Comparison of ENCODE assay signal across 9 cellular contexts in the genomic region with DNA sequence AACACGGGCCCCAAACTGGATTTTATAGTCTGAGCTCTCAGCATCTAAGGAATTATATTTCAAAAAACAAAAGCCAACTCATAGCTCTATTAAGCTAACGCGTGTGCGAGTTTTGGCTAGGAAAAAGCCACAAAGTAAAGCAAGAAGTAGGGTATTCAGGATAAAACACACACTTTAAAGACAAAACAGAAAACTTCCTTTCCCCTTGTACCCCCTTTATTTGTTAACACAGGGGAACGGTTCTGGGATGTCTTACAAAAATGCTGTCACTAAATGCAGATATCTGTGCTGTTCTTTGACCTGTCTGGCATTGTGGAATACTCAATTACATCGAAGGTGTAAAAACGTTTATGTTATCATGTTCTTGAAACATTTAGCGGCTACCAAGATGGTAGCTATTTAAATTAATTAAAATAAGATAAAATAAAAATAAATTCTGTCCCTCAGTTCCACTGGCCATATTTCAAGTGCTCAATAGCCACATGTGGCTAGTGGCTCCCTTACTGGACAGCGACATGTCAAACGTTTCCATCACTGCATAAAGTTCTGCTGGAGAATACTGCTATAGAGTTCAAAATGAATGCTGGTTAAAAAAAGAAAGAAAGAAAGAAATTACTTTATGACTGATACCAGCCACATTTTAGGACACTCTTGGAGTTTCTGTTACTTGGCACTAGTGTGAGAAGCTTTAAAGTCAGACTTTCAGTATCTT. TPM values are rescaled to one million over a fixed set of nuclear protein-coding genes. Genes with fewer than 3 reads are reported as not detected.
DNase-seq lines count a peak whose midpoint lies in the region; TF ChIP-seq lines count a peak whose summit lies in the region.
"Had no signal": no experiment of that assay in that cellular context is flagged by ENCODE, and none has a peak within 500 bp of the region (broad histone marks: within the 10 kb centered on the region; RNA-seq: fewer than 3 reads in every experiment).

No MANE protein-coding gene starts in this region.

- POLR2A ChIA-PET in PC-9 (lab: Charles Lee; ENCODE audit: unreplicated experiment), result no interaction called here

- H3K4me2 ChIP-seq in GM23248 (ENCODE audit: unreplicated experiment), result peak overlapping the region; percentile 90
- H3K4me2 ChIP-seq in PC-9, result no peak overlapping the region

- peak overlapping the region; percentile 86 for H3K4me3 ChIP-seq in GM23248
- H3K4me3 ChIP-seq in WI38 (ENCODE audit: low read depth, low read length), result peak overlapping the region; percentile 47
- H3K4me3 ChIP-seq in iPS-15b (ENCODE audit: low read depth, low read length), result peak overlapping the region; percentile 84
- peak overlapping the region in 6 of 7 experiments; percentile 34 to 55 (median 44) for H3K4me3 ChIP-seq in skin epidermis
- no peak overlapping the region for H3K4me3 ChIP-seq in PC-9

- H3K36me3 ChIP-seq in GM23248 (ENCODE audit: low read depth), result no peaks in the 10 kb centered on the region
- H3K36me3 ChIP-seq in iPS-15b (ENCODE audit: control insufficient read depth, insufficient read depth, low read length), result no peaks in the 10 kb centered on the region
- no peaks in the 10 kb centered on the region for H3K36me3 ChIP-seq in PC-9 (ENCODE audit: low read depth)

- in situ Hi-C loops in GM23248 (cut with MboI), result loop anchor here (25.0 kb wide), 2 partner anchors 1372 to 1522 kb away; partner anchors contain the start of gene CETN3

- DNase-seq in GM23248 (no peak), PC-9 (no peak), CD1c-positive myeloid dendritic cell (ENCODE audit: extremely low spot score) (no peak), NCI-H1417 (lab: John Stamatoyannopoulos, UW) (no peak), NCI-H446 treated with DMSO at 0.1 percent for 48 hours (lab: John Stamatoyannopoulos, UW) (no peak)
- DNase-seq: activated naive CD8-positive, alpha-beta T cell treated with anti-CD3 and anti-CD28 coated beads, Interleukin-2, amount 10 ng/mL, durations not matched to agents 7 days and 5 days had no signal

- H3K9me3 ChIP-seq in GM23248 (ENCODE audit: low read depth) (no peaks in the 10 kb centered on the region), iPS-15b (ENCODE audit: control insufficient read depth, insufficient read depth, low read length) (no peaks in the 10 kb centered on the region), PC-9 (ENCODE audit: insufficient read depth, low read depth) (no peaks in the 10 kb centered on the region)

- H3K9me2 ChIP-seq in GM23248 (ENCODE audit: insufficient read depth) (no peaks in the 10 kb centered on the region), PC-9 (ENCODE audit: insufficient read depth) (no peaks in the 10 kb centered on the region)

- H2AFZ ChIP-seq in GM23248 (peak overlapping the region; percentile 89), PC-9 (no peak overlapping the region)

- H3K27me3 ChIP-seq in GM23248 (replicated peaks; ENCODE audit: insufficient read depth) (no peaks in the 10 kb centered on the region), iPS-15b (ENCODE audit: control insufficient read depth, insufficient read depth, low read length) (peaks cover 55% of the 10 kb centered on the region), PC-9 (ENCODE audit: insufficient read depth, low read depth) (no peaks in the 10 kb centered on the region)

- intact Hi-C loops in PC-9 (cut with micrococcal nuclease; ENCODE audit: unreplicated experiment), result no loop called here

- CTCF ChIA-PET in PC-9 (lab: Charles Lee), result no interaction called here

- H3F3A ChIP-seq in GM23248 (ENCODE audit: insufficient read depth) (peaks cover 11% of the 10 kb centered on the region), PC-9 (ENCODE audit: insufficient read depth, low read depth) (no peaks in the 10 kb centered on the region)

- peak overlapping the region; percentile 65 for H3K9ac ChIP-seq in GM23248
- H3K9ac ChIP-seq in iPS-15b (ENCODE audit: low read depth, low read length), result no peak overlapping the region

- TF ChIP-seq CTCF in WI38 (IDR thresholded peaks at IDR 0.05; ENCODE audit: low read depth, low read length) (no peak), PC-9 (conservative IDR thresholded peaks at IDR 0.05) (no peak)

- no peak overlapping the region for H3K27ac ChIP-seq in GM23248
- H3K27ac ChIP-seq in skin epidermis, result peak overlapping the region in 19 of 21 experiments; percentile 23 to 87 (median 73)
- no peak overlapping the region for H3K27ac ChIP-seq in PC-9

- no peaks in the 10 kb centered on the region for H3K79me2 ChIP-seq in GM23248 (ENCODE audit: insufficient read depth)
- no peaks in the 10 kb centered on the region for H3K79me2 ChIP-seq in PC-9 (ENCODE audit: low read depth)

- BruUV-seq in PC-9 (replicated peaks; lab: Mats Ljungman, UMichigan), result no TSS peak

- WGBS in GM23248 (ENCODE audit: low coverage in 1 of 2, low lambda C conversion rate in 2 of 2, missing lambda C conversion rate in 2 of 2), 2 experiments, result 40 to 42% methylated on average over 10 of the region's 10 CpGs

- H4K20me1 ChIP-seq in GM23248 (ENCODE audit: insufficient read depth) (no peaks in the 10 kb centered on the region), PC-9 (ENCODE audit: insufficient read depth) (no peaks in the 10 kb centered on the region)

- H3K4me1 ChIP-seq in GM23248 (ENCODE audit: insufficient read depth) (peaks cover 6% of the 10 kb centered on the region; the same call in 1 of the 2 replicates), iPS-15b (ENCODE audit: control insufficient read depth, insufficient read depth, low read length) (no peaks in the 10 kb centered on the region), PC-9 (replicated peaks; ENCODE audit: insufficient read depth) (no peaks in the 10 kb centered on the region)

RNA-seq across cellular contexts. Expression of gene MEF2C, which starts 7.2 kb away (rescaled TPM):
- 3.4 TPM in 2 replicates for total RNA-seq in GM23248 (2014; rRNA removed; shearing (Covaris generic))
- polyA plus RNA-seq in GM23248 (2016; fragmentation: Nextera tagmentation; extraction: Ambion mirVana), result 3.2 and 4.5 TPM in 2 replicates
- 1.6 and 2.5 TPM in 2 replicates for total RNA-seq in PC-9 (2021)

Comparison
In these comparisons a context has a peak if more than half of its experiments do, and no peak if none do; other contexts are left out.
1. H3K27ac ChIP-seq: peak in skin epidermis (19 of 21); none in GM23248 (single experiment) and PC-9 (single experiment).